Comparison of ENCODE assay signal across 18 cellular contexts in the genomic region with DNA sequence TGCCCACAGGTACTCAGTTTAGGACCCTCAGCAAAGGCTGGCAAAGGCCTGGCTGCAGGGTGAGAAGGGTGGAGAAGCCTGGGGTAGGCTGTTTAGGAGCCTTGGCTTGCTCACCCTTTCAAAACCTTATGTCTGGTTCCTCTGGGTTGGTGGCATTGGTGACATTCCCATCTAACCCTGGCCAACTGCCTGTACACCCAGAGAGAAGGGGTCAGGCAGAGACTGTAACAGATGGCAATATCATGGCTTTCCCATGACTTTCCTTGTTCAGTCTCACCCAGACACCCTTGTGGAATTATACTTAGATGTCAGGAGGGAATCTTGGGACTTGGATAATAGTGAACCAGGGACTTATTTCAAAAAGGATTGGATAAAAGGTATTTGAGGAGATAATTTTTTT. TPM values are rescaled to one million over a fixed set of nuclear protein-coding genes. Genes with fewer than 3 reads are reported as not detected.
DNase-seq lines count a peak whose midpoint lies in the region; ATAC-seq and TF ChIP-seq lines count a peak whose summit lies in the region.
"Had no signal": no experiment of that assay in that cellular context is flagged by ENCODE, and none has a peak within 500 bp of the region (broad histone marks: within the 10 kb centered on the region; RNA-seq: fewer than 3 reads in every experiment).

No MANE protein-coding gene starts in this region.

- H3K79me1 ChIP-seq in IMR-90 (ENCODE audit: low read depth in 1 of 2, low read length in 2 of 2) = peaks cover 17 to 68% of the 10 kb centered on the region in 2 experiments

- H3K27me3 ChIP-seq in AG04450 (ENCODE audit: control insufficient read depth, insufficient read depth, low read length) (no peaks in the 10 kb centered on the region), IMR-90 (ENCODE audit: control insufficient read depth, insufficient read depth, low read length) (no peaks in the 10 kb centered on the region), neural progenitor cell (no peaks in the 10 kb centered on the region)

- no peak overlapping the region for H2BK20ac ChIP-seq in IMR-90 (ENCODE audit: low read depth, low read length)

- in situ Hi-C loops in IMR-90 (cut with MboI; ENCODE audit: low sequenced_read_pairs) = no loop called here

- H2AK9ac ChIP-seq in IMR-90 (replicated peaks; ENCODE audit: low read depth, low read length, poor library complexity) = peak overlapping the region; percentile 50

- H3K27ac ChIP-seq in AG04450 (ENCODE audit: low read depth, low read length) (peak overlapping the region; percentile 31), IMR-90 (ENCODE audit: insufficient read depth, low read length) (no peak overlapping the region), neural progenitor cell (no peak overlapping the region)
- H3K27ac ChIP-seq: C4-2B, GM23248 had no signal

- H3K9ac ChIP-seq in IMR-90 (ENCODE audit: low read depth, low read length) (no peak overlapping the region), neural progenitor cell (no peak overlapping the region)
- H3K9ac ChIP-seq: GM23248 had no signal

- TF ChIP-seq CTCF in AG04450 (IDR thresholded peaks at IDR 0.05; ENCODE audit: low read depth, low read length) = no peak
- TF ChIP-seq CTCF in IMR-90 (conservative IDR thresholded peaks at IDR 0.05; ENCODE audit: low read depth, low read length) = no peak
- TF ChIP-seq CTCF in nephron progenitor cell (IDR thresholded peaks at IDR 0.05) = no peak
- TF ChIP-seq CTCF in neural progenitor cell (IDR thresholded peaks at IDR 0.05) = no peak

- H3K27ac Mint-ChIP-seq in nephron progenitor cell = peak overlapping the region; percentile 74
- H3K27ac Mint-ChIP-seq in neural progenitor cell = no peak overlapping the region

- no peak for ATAC-seq in IMR-90 (ENCODE audit: low read depth)
- no peak for ATAC-seq in GM18517 (IDR thresholded peaks at IDR 0.05; ENCODE audit: unreplicated experiment)
- no peak for ATAC-seq in HG03442 (IDR thresholded peaks at IDR 0.05; ENCODE audit: unreplicated experiment)
- ATAC-seq: GM12878, HepG2 had no signal

- no peak overlapping the region for H4K91ac ChIP-seq in IMR-90 (ENCODE audit: insufficient read depth, low read depth, low read length)

- CTCF ChIA-PET in AG04450 (lab: Charles Lee) = interaction anchor here (0.6 to 1.0 kb wide), 2 partner anchors 11 to 69 kb away, joined by 3 to 4 read pairs; no protein-coding TSS in a partner anchor
- CTCF ChIA-PET in IMR-90 (lab: Yijun Ruan, JAX) = no interaction called here

- no peaks in the 10 kb centered on the region for H3K9me3 ChIP-seq in AG04450 (ENCODE audit: control insufficient read depth, insufficient read depth, low read length)
- H3K9me3 ChIP-seq in IMR-90 (ENCODE audit: control insufficient read depth, insufficient read depth, low read length) = no peaks in the 10 kb centered on the region
- no peaks in the 10 kb centered on the region for H3K9me3 ChIP-seq in neural progenitor cell (ENCODE audit: low read depth)
- H3K9me3 ChIP-seq: HAP-1 had no signal

- no peak overlapping the region for H3K14ac ChIP-seq in IMR-90 (replicated peaks; ENCODE audit: low read depth, low read length)

- H3K4me3 Mint-ChIP-seq in nephron progenitor cell (no peak overlapping the region), neural progenitor cell (no peak overlapping the region)
- H3K4me3 Mint-ChIP-seq: CD4-positive, alpha-beta memory T cell had no signal

- no peak overlapping the region for H4K5ac ChIP-seq in IMR-90 (ENCODE audit: low read depth, low read length)

- intact Hi-C loops in IMR-90 (cut with micrococcal nuclease) = no loop called here

- H3K27me3 Mint-ChIP-seq in nephron progenitor cell (ENCODE audit: low read depth, poor library complexity) (peaks cover 3% of the 10 kb centered on the region), neural progenitor cell (ENCODE audit: insufficient read depth, low read depth) (peaks cover 2% of the 10 kb centered on the region)
- H3K27me3 Mint-ChIP-seq: CD4-positive, alpha-beta memory T cell had no signal

- H3K79me2 ChIP-seq in neural progenitor cell (ENCODE audit: low read depth) = peaks cover 23% of the 10 kb centered on the region

- H4K8ac ChIP-seq in IMR-90 (ENCODE audit: low read depth in 2 of 2, low read length in 2 of 2) = no peak overlapping the region

- no peak for TF ChIP-seq POLR2A in IMR-90 (IDR thresholded peaks at IDR 0.05; ENCODE audit: low read depth, low read length)

- H3K4me3 ChIP-seq in AG04450 (ENCODE audit: low read depth, low read length) = no peak overlapping the region
- no peak overlapping the region for H3K4me3 ChIP-seq in IMR-90 (ENCODE audit: insufficient read depth, low read depth, low read length)
- H3K4me3 ChIP-seq in neural progenitor cell = no peak overlapping the region
- H3K4me3 ChIP-seq: GM12878, GM23248, HAP-1 had no signal

- H2BK120ac ChIP-seq in IMR-90 (ENCODE audit: low read depth, low read length) = no peak overlapping the region

- peaks cover 19% of the 10 kb centered on the region for H3K9me1 ChIP-seq in IMR-90 (ENCODE audit: insufficient read depth, low read length)

- H3F3A ChIP-seq in neural progenitor cell (ENCODE audit: low read depth) = no peaks in the 10 kb centered on the region

- no peaks in the 10 kb centered on the region for H3K4me1 ChIP-seq in IMR-90 (ENCODE audit: control insufficient read depth, insufficient read depth, low read length)
- no peaks in the 10 kb centered on the region for H3K4me1 ChIP-seq in neural progenitor cell
- H3K4me1 ChIP-seq: HAP-1 had no signal

- dilution Hi-C loops in IMR-90 (cut with HindIII; ENCODE audit: low sequenced_read_pairs, unreplicated experiment) = no loop called here

- no peak overlapping the region for H3K18ac ChIP-seq in IMR-90 (ENCODE audit: low read depth, low read length)

- no peak overlapping the region for H3K56ac ChIP-seq in IMR-90 (ENCODE audit: extremely low read depth, insufficient read depth, low read length)

- POLR2A ChIA-PET in AG04450 (lab: Yijun Ruan, JAX) (no interaction called here), IMR-90 (lab: Charles Lee; ENCODE audit: unreplicated experiment) (no interaction called here)

- H3K23ac ChIP-seq in IMR-90 (ENCODE audit: low read depth, low read length) = no peak overlapping the region

- DNase-seq in AG04450 (ENCODE audit: low read depth, low spot score) (no peak), IMR-90 (no peak), cerebellar cortex (ENCODE audit: low spot score) (peak; percentile 45), nephron progenitor cell (no peak), neural progenitor cell (ENCODE audit: low spot score) (no peak), COLO829 (ENCODE audit: low spot score) (no peak)
- DNase-seq: AML-193; Calu3; CD4-positive, alpha-beta memory T cell; DMS79 treated with DMSO at 0.1 percent for 48 hours; GM23248; KG1 had no signal

- no peak for TF ChIP-seq RAD21 in IMR-90 (IDR thresholded peaks at IDR 0.05; ENCODE audit: low read length)

- H2AFZ ChIP-seq in IMR-90 (replicated peaks; ENCODE audit: low read length, poor library complexity) = no peak overlapping the region
- no peak overlapping the region for H2AFZ ChIP-seq in neural progenitor cell (replicated peaks)
- H2AFZ ChIP-seq: GM23248 had no signal

- H3K4ac ChIP-seq in IMR-90 (ENCODE audit: low read depth, low read length) = no peak overlapping the region

- H3K36me3 Mint-ChIP-seq in nephron progenitor cell (ENCODE audit: low read depth) = peaks cover 47% of the 10 kb centered on the region
- H3K36me3 Mint-ChIP-seq in neural progenitor cell = peaks cover 26% of the 10 kb centered on the region

- H2AK5ac ChIP-seq in IMR-90 (ENCODE audit: low read depth, low read length) = no peak overlapping the region

- H3K9me3 Mint-ChIP-seq in nephron progenitor cell (no peaks in the 10 kb centered on the region), neural progenitor cell (no peaks in the 10 kb centered on the region)

- no peak overlapping the region for H2BK15ac ChIP-seq in IMR-90 (ENCODE audit: low read depth, low read length)

- no peak overlapping the region for H2BK5ac ChIP-seq in IMR-90 (ENCODE audit: low read depth, low read length, poor library complexity, severe bottlenecking)

- peaks cover 4% of the 10 kb centered on the region for H3K4me1 Mint-ChIP-seq in nephron progenitor cell
- no peaks in the 10 kb centered on the region for H3K4me1 Mint-ChIP-seq in neural progenitor cell

- H4K20me1 ChIP-seq in IMR-90 (ENCODE audit: insufficient read depth, low read length) = peaks cover 65% of the 10 kb centered on the region
- peaks cover 48% of the 10 kb centered on the region for H4K20me1 ChIP-seq in neural progenitor cell (ENCODE audit: low read depth)

- H3K4me2 ChIP-seq in IMR-90 (ENCODE audit: low read depth, low read length) = no peak overlapping the region
- H3K4me2 ChIP-seq in neural progenitor cell = no peak overlapping the region

- no TSS peak for BruUV-seq in IMR-90 (replicated peaks; lab: Mats Ljungman, UMichigan)

- H3K36me3 ChIP-seq in IMR-90 (ENCODE audit: control insufficient read depth, insufficient read depth, low read length) (peaks cover 61% of the 10 kb centered on the region), neural progenitor cell (no peaks in the 10 kb centered on the region)

RNA-seq across cellular contexts. Expression of gene LLGL1, which starts 18.5 kb away (rescaled TPM):
- 27.1 and 41.9 TPM in 2 replicates for polyA plus RNA-seq in AG04450 (2011; rRNA removed)
- 30.5 and 42.3 TPM in 2 replicates for polyA minus RNA-seq in AG04450 (2011; rRNA and poly(A)+ RNA removed)
- 34.2 and 40.1 TPM in 2 replicates for total RNA-seq in IMR-90 (2012; rRNA removed)
- 52.9 and 57.9 TPM in 2 replicates for polyA plus RNA-seq in IMR-90 (2012; rRNA removed)
- polyA plus RNA-seq in IMR-90 (2012; cell fraction: cytosol; rRNA removed) = 29.8 and 72.4 TPM in 2 replicates
- 53.9 and 145 TPM in 2 replicates for polyA plus RNA-seq in IMR-90 (2012; cell fraction: nucleus; rRNA removed; ENCODE audit: low replicate concordance)
- total RNA-seq in neural progenitor cell (ENCODE audit: low replicate concordance) = 70.5 and 190 TPM in 2 replicates

RNA-seq across cellular contexts. Expression of gene ALKBH5, which starts 23.3 kb away (rescaled TPM):
- polyA plus RNA-seq in AG04450 (2011; rRNA removed) (57.6 and 59.9 TPM in 2 replicates), IMR-90 (2012; rRNA removed) (54.6 and 57.6 TPM in 2 replicates)
- 81.9 and 98.0 TPM in 2 replicates for polyA minus RNA-seq in AG04450 (2011; rRNA and poly(A)+ RNA removed)
- total RNA-seq in IMR-90 (2012; rRNA removed) (79.6 and 86.1 TPM in 2 replicates), neural progenitor cell (ENCODE audit: low replicate concordance) (78.8 and 98.2 TPM in 2 replicates)
- 48.0 and 70.0 TPM in 2 replicates for polyA plus RNA-seq in IMR-90 (2012; cell fraction: cytosol; rRNA removed)
- polyA plus RNA-seq in IMR-90 (2012; cell fraction: nucleus; rRNA removed; ENCODE audit: low replicate concordance) = 28.3 and 30.6 TPM in 2 replicates

RNA-seq across cellular contexts. Expression of gene FLII, which starts 51.6 kb away (rescaled TPM):
- polyA plus RNA-seq in AG04450 (2011; rRNA removed) = 192 and 235 TPM in 2 replicates
- polyA minus RNA-seq in AG04450 (2011; rRNA and poly(A)+ RNA removed) = 360 and 447 TPM in 2 replicates
- 258 and 263 TPM in 2 replicates for total RNA-seq in IMR-90 (2012; rRNA removed)
- 290 and 321 TPM in 2 replicates for polyA plus RNA-seq in IMR-90 (2012; rRNA removed)
- polyA plus RNA-seq in IMR-90 (2012; cell fraction: cytosol; rRNA removed) = 217 and 243 TPM in 2 replicates
- 740 and 1,400 TPM in 2 replicates for polyA plus RNA-seq in IMR-90 (2012; cell fraction: nucleus; rRNA removed; ENCODE audit: low replicate concordance)
- total RNA-seq in neural progenitor cell (ENCODE audit: low replicate concordance) = 117 and 193 TPM in 2 replicates

RNA-seq across cellular contexts. Expression of gene MIEF2, which starts 53.5 kb away (rescaled TPM):
- polyA plus RNA-seq in AG04450 (2011; rRNA removed) (5.9 and 7.1 TPM in 2 replicates), IMR-90 (2012; rRNA removed) (20.7 and 26.6 TPM in 2 replicates)
- polyA minus RNA-seq in AG04450 (2011; rRNA and poly(A)+ RNA removed) = 6.1 and 8.4 TPM in 2 replicates
- total RNA-seq in IMR-90 (2012; rRNA removed) (9.1 and 12.2 TPM in 2 replicates), neural progenitor cell (ENCODE audit: low replicate concordance) (8.1 and 23.2 TPM in 2 replicates)
- 17.9 and 19.8 TPM in 2 replicates for polyA plus RNA-seq in IMR-90 (2012; cell fraction: cytosol; rRNA removed)
- polyA plus RNA-seq in IMR-90 (2012; cell fraction: nucleus; rRNA removed; ENCODE audit: low replicate concordance) = 32.6 and 84.0 TPM in 2 replicates
